Comparison of ENCODE assay signal across 19 cellular contexts in the genomic region with DNA sequence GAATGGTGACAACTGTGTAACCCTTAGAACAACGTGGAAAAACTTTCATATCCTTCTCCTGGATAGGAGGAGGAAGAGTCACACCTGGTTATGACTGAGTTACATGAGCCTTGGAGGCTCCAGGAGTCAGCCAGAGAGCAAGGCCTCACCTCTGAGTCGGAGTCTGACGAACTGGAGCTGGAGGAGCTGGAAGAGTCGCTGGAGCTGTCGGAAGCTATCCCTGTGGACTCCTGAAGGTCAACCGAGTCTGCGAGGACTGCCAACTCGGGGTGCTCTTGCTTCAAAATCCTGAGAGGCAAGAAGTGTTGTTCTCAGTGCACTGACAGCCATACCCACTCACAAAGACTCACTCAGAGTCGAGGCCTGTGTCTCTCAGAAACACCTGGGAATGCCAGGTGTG. TPM values are rescaled to one million over a fixed set of nuclear protein-coding genes. Genes with fewer than 3 reads are reported as not detected.
DNase-seq lines count a peak whose midpoint lies in the region; ATAC-seq and TF ChIP-seq lines count a peak whose summit lies in the region.
"Had no signal": no experiment of that assay in that cellular context is flagged by ENCODE, and none has a peak within 500 bp of the region (broad histone marks: within the 10 kb centered on the region; RNA-seq: fewer than 3 reads in every experiment).

No MANE protein-coding gene starts in this region.

- H3K4me1 ChIP-seq in heart left ventricle (peaks cover 13 to 77% (median 60%) of the 10 kb centered on the region in 12 donors), right cardiac atrium (ENCODE audit: control insufficient read depth, insufficient read depth, low read length) (peaks cover 4% of the 10 kb centered on the region)

- ATAC-seq in left ventricle myocardium superior (peak; percentile 23), heart left ventricle (no peak), right cardiac atrium (no peak)
- no peak for ATAC-seq in stimulated activated effector memory CD8-positive, alpha-beta T cell treated with anti-CD3 and anti-CD28 coated beads, Interleukin-12 subunit alpha, Interleukin-12 subunit beta, amount 100 ng/mL, for 72 hours

- H3K9me3 Mint-ChIP-seq in stimulated activated effector memory CD8-positive, alpha-beta T cell treated with anti-CD3 and anti-CD28 coated beads, Interleukin-12 subunit alpha, Interleukin-12 subunit beta, amount 100 ng/mL, for 72 hours: no peaks in the 10 kb centered on the region

- peaks cover 3 to 100% (median 99%) of the 10 kb centered on the region in 9 donors for H3K36me3 ChIP-seq in heart left ventricle

- peaks cover 100% of the 10 kb centered on the region for H3K36me3 Mint-ChIP-seq in stimulated activated effector memory CD8-positive, alpha-beta T cell treated with anti-CD3 and anti-CD28 coated beads, Interleukin-12 subunit alpha, Interleukin-12 subunit beta, amount 100 ng/mL, for 72 hours

- peaks cover 39% of the 10 kb centered on the region for H3K4me1 Mint-ChIP-seq in stimulated activated effector memory CD8-positive, alpha-beta T cell treated with anti-CD3 and anti-CD28 coated beads, Interleukin-12 subunit alpha, Interleukin-12 subunit beta, amount 100 ng/mL, for 72 hours

- TF ChIP-seq POLR2A in heart left ventricle (IDR thresholded peaks at IDR 0.05): no peak

- no peak for TF ChIP-seq CTCF in heart left ventricle (IDR thresholded peaks at IDR 0.05)

- no peak overlapping the region for H3K4me3 ChIP-seq in heart left ventricle
- H3K4me3 ChIP-seq in right cardiac atrium (ENCODE audit: low read length): no peak overlapping the region

- peak overlapping the region; percentile 76 for H3K27ac Mint-ChIP-seq in stimulated activated effector memory CD8-positive, alpha-beta T cell treated with anti-CD3 and anti-CD28 coated beads, Interleukin-12 subunit alpha, Interleukin-12 subunit beta, amount 100 ng/mL, for 72 hours

- WGBS in heart left ventricle, 4 donors: 56 to 77% (median 67%) methylated on average over 8 to 9 of the region's 9 CpGs
- 83% methylated on average over 9 of the region's 9 CpGs for WGBS in right cardiac atrium

- H3K27me3 ChIP-seq in heart left ventricle: no peaks in the 10 kb centered on the region
- no peaks in the 10 kb centered on the region for H3K27me3 ChIP-seq in right cardiac atrium (ENCODE audit: control insufficient read depth, insufficient read depth)

- intact Hi-C loops in left ventricle myocardium superior (cut with micrococcal nuclease) (no loop called here), heart left ventricle (cut with DNase I) (loop anchor here in 1 of 10 donors (10.0 kb wide), 1 partner anchor 155 kb away; a partner anchor contains a TSS), right cardiac atrium (cut with DNase I) (no loop called here)

- DNase-seq in activated T-cell treated with anti-CD3 and anti-CD28 coated beads, Interleukin-2, amount 50 U/mL, for 1 hour: peak; percentile 12
- no peak for DNase-seq in activated T-cell treated with anti-CD3 and anti-CD28 coated beads, Interleukin-2, amount 50 U/mL, for 48 hours
- no peak for DNase-seq in left ventricle myocardium superior
- DNase-seq in heart left ventricle: no peak
- no peak for DNase-seq in right cardiac atrium
- DNase-seq in stimulated activated effector memory CD8-positive, alpha-beta T cell treated with anti-CD3 and anti-CD28 coated beads, Interleukin-12 subunit alpha, Interleukin-12 subunit beta, amount 100 ng/mL, for 72 hours (ENCODE audit: low spot score in 2 of 2): no peak
- no peak for DNase-seq in NCI-H1417 treated with DMSO at 0.1 percent for 48 hours (lab: John Stamatoyannopoulos, UW)
- DNase-seq in HCEC 1CT: no peak
- DNase-seq: 8988T, ACHN, DMS153, DND-41, KG1, MM.1S, NCI-H1694 treated with DMSO at 0.1 percent for 48 hours, NCI-H2081, NCI-H2227 treated with DMSO at 0.1 percent for 48 hours, NCI-H526 treated with DMSO at 0.1 percent for 48 hours, SK-N-SH had no signal

- H3K27ac ChIP-seq in heart left ventricle (peak overlapping the region in 5 of 12 donors; percentile 9 to 65 (median 30)), right cardiac atrium (ENCODE audit: low read length) (peak overlapping the region; percentile 11)

- H3K9me3 ChIP-seq in heart left ventricle (no peaks in the 10 kb centered on the region), right cardiac atrium (ENCODE audit: control insufficient read depth, low read length) (no peaks in the 10 kb centered on the region)
- H3K9me3 ChIP-seq: SK-N-SH had no signal

- H3K4me3 Mint-ChIP-seq in stimulated activated effector memory CD8-positive, alpha-beta T cell treated with anti-CD3 and anti-CD28 coated beads, Interleukin-12 subunit alpha, Interleukin-12 subunit beta, amount 100 ng/mL, for 72 hours: no peak overlapping the region

RNA-seq across cellular contexts. Expression of a gene that starts 6.2 kb away (rescaled TPM):
- total RNA-seq in left ventricle myocardium superior (68.6 TPM), heart left ventricle (10 to 100 TPM; 32.4 to 67.0 (median 39.1) TPM), right cardiac atrium (10 to 100 TPM; 44.7 to 58.8 (median 57.2) TPM)
- polyA plus RNA-seq in heart left ventricle (10 to 100 TPM; 30.1 to 75.6 TPM), right cardiac atrium (36.7 TPM)

RNA-seq across cellular contexts. Expression of a gene that starts 6.4 kb away (rescaled TPM):
- total RNA-seq in left ventricle myocardium superior (21.0 TPM), heart left ventricle (10 to 100 TPM; 22.1 to 33.7 (median 24.0) TPM), right cardiac atrium (10 to 100 TPM; 24.1 to 28.5 (median 25.6) TPM)
- polyA plus RNA-seq in heart left ventricle (10 to 100 TPM; 23.8 to 26.4 TPM), right cardiac atrium (32.5 TPM)

RNA-seq across cellular contexts. Expression of a gene that starts 9.4 kb away (rescaled TPM):
- total RNA-seq in left ventricle myocardium superior (364 TPM), heart left ventricle (100 to 1,000 TPM; 270 to 539 (median 466) TPM), right cardiac atrium (100 to 1,000 TPM; 461 to 558 (median 512) TPM)
- polyA plus RNA-seq in heart left ventricle (100 to 1,000 TPM; 240 to 245 TPM), right cardiac atrium (473 TPM)

RNA-seq across cellular contexts. Expression of a gene that starts 16.9 kb away (rescaled TPM):
- 78.0 TPM for total RNA-seq in left ventricle myocardium superior
- 100 to 1,000 TPM in 3 of 9 donors, 10 to 100 TPM in 6; 67.0 to 155 (median 79.5) TPM for total RNA-seq in heart left ventricle
- 10 to 100 TPM; 69.1 to 88.6 TPM for polyA plus RNA-seq in heart left ventricle
- total RNA-seq in right cardiac atrium: 100 to 1,000 TPM in 1 of 4 donors, 10 to 100 TPM in 3; 79.0 to 113 (median 91.3) TPM
- 82.5 TPM for polyA plus RNA-seq in right cardiac atrium

RNA-seq across cellular contexts. Expression of a gene that starts 17.7 kb away (rescaled TPM):
- total RNA-seq in left ventricle myocardium superior (21.3 TPM), heart left ventricle (10 to 100 TPM; 20.6 to 36.5 (median 27.9) TPM), right cardiac atrium (10 to 100 TPM; 23.6 to 40.2 (median 31.5) TPM)
- polyA plus RNA-seq in heart left ventricle (10 to 100 TPM; 14.3 to 14.7 TPM), right cardiac atrium (16.2 TPM)
